In genomic region chr6:109595998-109596397, GRCh38 we compare ENCODE assay signal across 8 cellular contexts.
A peak's percentile ranks its signal among the peaks of the same experiment; 100 is the strongest.
DNase-seq lines count a peak whose midpoint lies in the region; ATAC-seq and TF ChIP-seq lines count a peak whose summit lies in the region.

No MANE protein-coding gene starts in this region.

- H3K4me1 Mint-ChIP-seq in Caco-2 (ENCODE audit: low read depth, unreplicated experiment) (no peaks in the 10 kb centered on the region), glutamatergic neuron (ENCODE audit: low read depth, unreplicated experiment) (no peaks in the 10 kb centered on the region)

- H3K4me3 Mint-ChIP-seq in Caco-2 (ENCODE audit: unreplicated experiment) (no peak overlapping the region), glutamatergic neuron (ENCODE audit: unreplicated experiment) (no peak overlapping the region)

- H2AFZ ChIP-seq in neuronal stem cell (ENCODE audit: low read length) = no peak overlapping the region

- H3K9me3 Mint-ChIP-seq in Caco-2 (ENCODE audit: unreplicated experiment) = peaks cover 10% of the 10 kb centered on the region
- peaks cover 4% of the 10 kb centered on the region for H3K9me3 Mint-ChIP-seq in glutamatergic neuron (ENCODE audit: unreplicated experiment)

- H3K36me3 Mint-ChIP-seq in Caco-2 (ENCODE audit: insufficient read depth, unreplicated experiment) (no peaks in the 10 kb centered on the region), glutamatergic neuron (ENCODE audit: unreplicated experiment) (peaks cover 5% of the 10 kb centered on the region)

- no peaks in the 10 kb centered on the region; the same call in 1 of the 2 replicates for H3K9me3 ChIP-seq in Caco-2
- H3K9me3 ChIP-seq in HEK293 (ENCODE audit: control insufficient read depth, insufficient read depth, low read depth, low read length) = no peaks in the 10 kb centered on the region
- no peaks in the 10 kb centered on the region for H3K9me3 ChIP-seq in RWPE2 (ENCODE audit: severe bottlenecking)
- no peaks in the 10 kb centered on the region for H3K9me3 ChIP-seq in neuronal stem cell (replicated peaks in 1 of 2; ENCODE audit: control insufficient read depth in 2 of 2, insufficient read depth in 1 of 2, low read depth in 1 of 2, low read length in 2 of 2)

- no peak overlapping the region for H3K4ac ChIP-seq in neuronal stem cell (ENCODE audit: low read length)

- no peaks in the 10 kb centered on the region for H3K4me1 ChIP-seq in Caco-2
- H3K4me1 ChIP-seq in HEK293 (ENCODE audit: control insufficient read depth, insufficient read depth, low read length) = no peaks in the 10 kb centered on the region
- no peaks in the 10 kb centered on the region for H3K4me1 ChIP-seq in RWPE2 (ENCODE audit: insufficient read depth, poor library complexity, severe bottlenecking)
- no peaks in the 10 kb centered on the region for H3K4me1 ChIP-seq in neuronal stem cell (ENCODE audit: control insufficient read depth in 2 of 2, insufficient read depth in 1 of 2, low read depth in 1 of 2, low read length in 2 of 2)

- intact Hi-C loops in Caco-2 (cut with micrococcal nuclease; ENCODE audit: unreplicated experiment) = loop anchor here (5.0 kb wide), 1 partner anchor 96 kb away; the partner anchor contains the start of genes AK9 and FIG4

- no peak overlapping the region for H2AK5ac ChIP-seq in neuronal stem cell (ENCODE audit: low read depth, low read length)

- H2BK15ac ChIP-seq in neuronal stem cell (ENCODE audit: low read length) = no peak overlapping the region

- H3K18ac ChIP-seq in neuronal stem cell (ENCODE audit: low read length) = no peak overlapping the region

- DNase-seq in Caco-2 (peak in 1 of 2 experiments; percentile 19), RWPE2 (ENCODE audit: low spot score) (no peak), glutamatergic neuron (no peak), neuronal stem cell (ENCODE audit: low spot score) (no peak), T-helper 9 cell (no peak)

- POLR2A ChIA-PET in Caco-2 (lab: Charles Lee) (interaction anchor here (0.5 kb wide), 1 partner anchor 113 kb away, joined by 7 read pairs; no protein-coding TSS in a partner anchor), HEK293 (lab: Yijun Ruan, JAX) (no interaction called here)

- H3K14ac ChIP-seq in neuronal stem cell (ENCODE audit: low read length) = no peak overlapping the region

- H2BK120ac ChIP-seq in neuronal stem cell (ENCODE audit: low read depth, low read length) = no peak overlapping the region

- H3K4me3 ChIP-seq in Caco-2 (ENCODE audit: low read depth, low read length) (no peak overlapping the region), HEK293 (ENCODE audit: low read depth, low read length) (no peak overlapping the region), RWPE2 (ENCODE audit: severe bottlenecking) (no peak overlapping the region), neuronal stem cell (ENCODE audit: low read length in 2 of 2) (peak overlapping the region in 1 of 2 donors; percentile 8)

- H4K8ac ChIP-seq in neuronal stem cell (ENCODE audit: low read depth, low read length) = no peak overlapping the region

- H3K9ac ChIP-seq in neuronal stem cell (ENCODE audit: low read depth, low read length, poor library complexity) = no peak overlapping the region

- CTCF ChIA-PET in Caco-2 (lab: Charles Lee) (interaction anchor here (0.7 to 1.4 kb wide), 3 partner anchors 95 to 443 kb away, joined by 4 to 7 read pairs (median 6); partner anchors contain the start of genes AK9 and FIG4), HEK293 (lab: Yijun Ruan, JAX) (interaction anchor here (0.5 to 2.7 kb wide), 14 partner anchors 9 to 1777 kb away, joined by 3 to 18 read pairs (median 4); no protein-coding TSS in a partner anchor)

- H4K91ac ChIP-seq in neuronal stem cell (ENCODE audit: low read depth, low read length, poor library complexity) = no peak overlapping the region

- no TSS peak for BruUV-seq in Caco-2 (replicated peaks; lab: Mats Ljungman, UMichigan)

- WGBS in neuronal stem cell (ENCODE audit: extremely low coverage in 2 of 2, insufficient read length in 2 of 2, insufficient replicate concordance in 1 of 2), 2 donors = no CpG with 5 or more reads among the region's 2 CpGs

- no peak overlapping the region for H2BK5ac ChIP-seq in neuronal stem cell (ENCODE audit: low read length)

- H3K27me3 ChIP-seq in Caco-2 (replicated peaks; ENCODE audit: control insufficient read depth, insufficient read depth, low read length) (no peaks in the 10 kb centered on the region), RWPE2 (ENCODE audit: insufficient read depth, poor library complexity, severe bottlenecking) (no peaks in the 10 kb centered on the region), neuronal stem cell (ENCODE audit: control insufficient read depth in 3 of 3, insufficient read depth in 3 of 3, low read depth in 1 of 3, low read length in 3 of 3) (peaks cover 0 to 2% (median 0%) of the 10 kb centered on the region in 3 experiments)

- no peak overlapping the region for H2BK12ac ChIP-seq in neuronal stem cell (ENCODE audit: low read length)

- H3K27ac Mint-ChIP-seq in Caco-2 (ENCODE audit: unreplicated experiment) = no peak overlapping the region
- no peak overlapping the region for H3K27ac Mint-ChIP-seq in glutamatergic neuron (ENCODE audit: unreplicated experiment)

- H3K27me3 Mint-ChIP-seq in Caco-2 (ENCODE audit: insufficient read depth, unreplicated experiment) (peaks cover 8% of the 10 kb centered on the region), glutamatergic neuron (ENCODE audit: unreplicated experiment) (no peaks in the 10 kb centered on the region)

- no peak overlapping the region for H3K23ac ChIP-seq in neuronal stem cell (ENCODE audit: low read depth, low read length, poor library complexity)

- TF ChIP-seq CTCF in Caco-2 (IDR thresholded peaks at IDR 0.05; ENCODE audit: insufficient read depth in 1 of 2, low read depth in 1 of 2, low read length in 1 of 2, severe bottlenecking in 1 of 2, unreplicated experiment in 1 of 2) (peak; percentile 38 to 42), HEK293 (tag by site-specific recombination; IDR thresholded peaks at IDR 0.05) (0 out of 2 replicates have a peak, but pooled peaks have one; percentile 19), RWPE2 (IDR thresholded peaks at IDR 0.05; ENCODE audit: poor library complexity, severe bottlenecking) (peak; percentile 39), glutamatergic neuron (IDR thresholded peaks at IDR 0.05; ENCODE audit: partially characterized antibody, unreplicated experiment) (peak; percentile 43)

- no peaks in the 10 kb centered on the region for H3K36me3 ChIP-seq in Caco-2 (ENCODE audit: control insufficient read depth, insufficient read depth, low read length)
- no peaks in the 10 kb centered on the region for H3K36me3 ChIP-seq in HEK293 (ENCODE audit: control insufficient read depth in 2 of 2, insufficient read depth in 1 of 2, low read length in 2 of 2)
- H3K36me3 ChIP-seq in RWPE2 (ENCODE audit: low read depth) = no peaks in the 10 kb centered on the region
- H3K36me3 ChIP-seq in neuronal stem cell (replicated peaks in 1 of 2; ENCODE audit: control insufficient read depth in 2 of 2, insufficient read depth in 2 of 2, low read length in 2 of 2) = no peaks in the 10 kb centered on the region

- ATAC-seq in RWPE2 (ENCODE audit: low read depth) = no peak
- no peak for ATAC-seq in GM19023 (IDR thresholded peaks at IDR 0.05; ENCODE audit: unreplicated experiment)
- ATAC-seq in GM21825 (IDR thresholded peaks at IDR 0.05; ENCODE audit: unreplicated experiment) = no peak

- no peaks in the 10 kb centered on the region for H3K79me1 ChIP-seq in neuronal stem cell (ENCODE audit: low read depth, low read length)

- no peak overlapping the region for H3K4me2 ChIP-seq in neuronal stem cell (ENCODE audit: insufficient read depth, low read length, poor library complexity, severe bottlenecking)

- H3K27ac ChIP-seq in HEK293 (ENCODE audit: extremely low read depth, low read depth, low read length) (no peak overlapping the region), RWPE2 (ENCODE audit: poor library complexity, severe bottlenecking) (no peak overlapping the region), neuronal stem cell (replicated peaks; ENCODE audit: low read length) (no peak overlapping the region)

TF ChIP-seq in HEK293, 187 proteins besides CTCF, POLR2A, EP300 and RAD21:
- TF ChIP-seq ZNF416 (tag by site-specific recombination; IDR thresholded peaks at IDR 0.05) (no peak), ZNF654 (tag by site-specific recombination; IDR thresholded peaks at IDR 0.05; ENCODE audit: low read depth) (peak; percentile 36)
